23 cellular contexts compared by ENCODE assay signal in genomic region chr1:52502789-52503188, GRCh38. TPM values are rescaled to one million over a fixed set of nuclear protein-coding genes. Genes with fewer than 3 reads are reported as not detected.
DNase-seq lines count a peak whose midpoint lies in the region; ATAC-seq and TF ChIP-seq lines count a peak whose summit lies in the region.
"Had no signal": no experiment of that assay in that cellular context is flagged by ENCODE, and none has a peak within 500 bp of the region (broad histone marks: within the 10 kb centered on the region; RNA-seq: fewer than 3 reads in every experiment).

No MANE protein-coding gene starts in this region.

- peak; percentile 20 for DNase-seq in activated CD4-positive, alpha-beta T cell treated with anti-CD3 and anti-CD28 coated beads for 36 hours
- no peak for DNase-seq in activated CD4-positive, alpha-beta T cell treated with anti-CD3 and anti-CD28 coated beads, Interleukin-2, amount 10 ng/mL, durations not matched to agents 24 days and 14 days
- DNase-seq in COLO668 (lab: John Stamatoyannopoulos, UW; ENCODE audit: unreplicated experiment), result peak; percentile 41
- peak; percentile 22 for DNase-seq in dermis blood vessel endothelial cell
- no peak for DNase-seq in kidney tubule cell (ENCODE audit: low spot score)
- no peak for DNase-seq in NCI-H345 (lab: John Stamatoyannopoulos, UW)
- DNase-seq: activated CD4-positive, alpha-beta T cell treated with anti-CD3 and anti-CD28 coated beads for 1 hour; brain microvascular endothelial cell; CD4-positive, alpha-beta memory T cell; DND-41; effector CD8-positive, alpha-beta T cell; KBM-7; lower lobe of right lung; NCI-H187; NCI-H524; stimulated activated CD4-positive, alpha-beta T cell treated with anti-CD3 and anti-CD28 coated beads, Interleukin-2, amount 100 ng/mL, for 48 hours; stimulated activated naive CD4-positive, alpha-beta T cell treated with Interleukin-2 at 50 U/mL for 16 hours; SW 1271 had no signal

- TF ChIP-seq CTCF in HEK293 (tag by site-specific recombination; IDR thresholded peaks at IDR 0.05), result no peak

- POLR2A ChIA-PET in activated CD4-positive, alpha-beta T cell treated with anti-CD3 and anti-CD28 coated beads for 36 hours (lab: Charles Lee), result interaction anchor here (0.6 kb wide), 1 partner anchor 36 kb away, joined by 3 read pairs; no protein-coding TSS in a partner anchor
- POLR2A ChIA-PET in HEK293 (lab: Yijun Ruan, JAX), result no interaction called here

- H3K9me3 ChIP-seq in HEK293 (ENCODE audit: control insufficient read depth, insufficient read depth, low read depth, low read length), result no peaks in the 10 kb centered on the region
- H3K9me3 ChIP-seq: esophagus muscularis mucosa, lower lobe of right lung, prostate gland, thoracic aorta had no signal

- peaks cover 31% of the 10 kb centered on the region for H3K36me3 Mint-ChIP-seq in activated CD4-positive, alpha-beta T cell treated with anti-CD3 and anti-CD28 coated beads for 36 hours (ENCODE audit: low read depth)
- peaks cover 33% of the 10 kb centered on the region for H3K36me3 Mint-ChIP-seq in activated CD4-positive, alpha-beta T cell treated with anti-CD3 and anti-CD28 coated beads, Interleukin-2, amount 10 ng/mL, durations not matched to agents 24 days and 14 days (ENCODE audit: low read depth)

- no peaks in the 10 kb centered on the region for H3K27me3 Mint-ChIP-seq in activated CD4-positive, alpha-beta T cell treated with anti-CD3 and anti-CD28 coated beads for 36 hours
- H3K27me3 Mint-ChIP-seq in activated CD4-positive, alpha-beta T cell treated with anti-CD3 and anti-CD28 coated beads, Interleukin-2, amount 10 ng/mL, durations not matched to agents 24 days and 14 days, result no peaks in the 10 kb centered on the region
- H3K27me3 Mint-ChIP-seq: CD4-positive, alpha-beta memory T cell had no signal

- no peak overlapping the region for H3K27ac Mint-ChIP-seq in activated CD4-positive, alpha-beta T cell treated with anti-CD3 and anti-CD28 coated beads for 36 hours
- H3K27ac Mint-ChIP-seq in activated CD4-positive, alpha-beta T cell treated with anti-CD3 and anti-CD28 coated beads, Interleukin-2, amount 10 ng/mL, durations not matched to agents 24 days and 14 days, result no peak overlapping the region

- intact Hi-C loops in activated CD4-positive, alpha-beta T cell treated with anti-CD3 and anti-CD28 coated beads for 36 hours (cut with DNase I, micrococcal nuclease), result no loop called here
- intact Hi-C loops in activated CD4-positive, alpha-beta T cell treated with anti-CD3 and anti-CD28 coated beads, Interleukin-2, amount 10 ng/mL, durations not matched to agents 24 days and 14 days (cut with micrococcal nuclease), result no loop called here

- H3K4me1 Mint-ChIP-seq in activated CD4-positive, alpha-beta T cell treated with anti-CD3 and anti-CD28 coated beads for 36 hours, result peaks cover 4% of the 10 kb centered on the region
- peaks cover 9% of the 10 kb centered on the region for H3K4me1 Mint-ChIP-seq in activated CD4-positive, alpha-beta T cell treated with anti-CD3 and anti-CD28 coated beads, Interleukin-2, amount 10 ng/mL, durations not matched to agents 24 days and 14 days

- H3K4me3 ChIP-seq in HEK293 (ENCODE audit: low read depth, low read length), result no peak overlapping the region
- H3K4me3 ChIP-seq: esophagus muscularis mucosa, lower lobe of right lung, prostate gland, thoracic aorta had no signal

- CTCF ChIA-PET in activated CD4-positive, alpha-beta T cell treated with anti-CD3 and anti-CD28 coated beads for 36 hours (lab: Charles Lee), result interaction anchor here (0.7 kb wide), 1 partner anchor 37 kb away, joined by 3 read pairs; no protein-coding TSS in a partner anchor
- CTCF ChIA-PET in HEK293 (lab: Yijun Ruan, JAX), result no interaction called here

- peaks cover 11 to 24% of the 10 kb centered on the region in 2 experiments for H3K36me3 ChIP-seq in HEK293 (ENCODE audit: control insufficient read depth in 2 of 2, insufficient read depth in 1 of 2, low read length in 2 of 2)
- H3K36me3 ChIP-seq: brain microvascular endothelial cell, prostate gland, thoracic aorta had no signal

- no peaks in the 10 kb centered on the region for H3K9me3 Mint-ChIP-seq in activated CD4-positive, alpha-beta T cell treated with anti-CD3 and anti-CD28 coated beads for 36 hours (ENCODE audit: low read depth)
- no peaks in the 10 kb centered on the region for H3K9me3 Mint-ChIP-seq in activated CD4-positive, alpha-beta T cell treated with anti-CD3 and anti-CD28 coated beads, Interleukin-2, amount 10 ng/mL, durations not matched to agents 24 days and 14 days
- H3K9me3 Mint-ChIP-seq: CD4-positive, alpha-beta memory T cell had no signal

- no peaks in the 10 kb centered on the region for H3K4me1 ChIP-seq in HEK293 (ENCODE audit: control insufficient read depth, insufficient read depth, low read length)
- H3K4me1 ChIP-seq: esophagus muscularis mucosa, lower lobe of right lung, prostate gland had no signal

- no peak overlapping the region for H3K27ac ChIP-seq in HEK293 (ENCODE audit: extremely low read depth, low read depth, low read length)
- H3K27ac ChIP-seq: brain microvascular endothelial cell, esophagus muscularis mucosa, lower lobe of right lung, prostate gland, thoracic aorta had no signal

- H3K4me3 Mint-ChIP-seq in activated CD4-positive, alpha-beta T cell treated with anti-CD3 and anti-CD28 coated beads for 36 hours, result no peak overlapping the region
- no peak overlapping the region for H3K4me3 Mint-ChIP-seq in activated CD4-positive, alpha-beta T cell treated with anti-CD3 and anti-CD28 coated beads, Interleukin-2, amount 10 ng/mL, durations not matched to agents 24 days and 14 days
- H3K4me3 Mint-ChIP-seq: CD4-positive, alpha-beta memory T cell had no signal

- ATAC-seq in activated CD4-positive, alpha-beta T cell treated with anti-CD3 and anti-CD28 coated beads for 36 hours, result no peak
- ATAC-seq: lower lobe of right lung, Right ventricle myocardium inferior had no signal

TF ChIP-seq in HEK293, 187 proteins besides CTCF, POLR2A, EP300 and RAD21 (continues in another document):
- no peak for TF ChIP-seq GLIS1 (tag by site-specific recombination; IDR thresholded peaks at IDR 0.05)
- TF ChIP-seq ZNF398 (tag by site-specific recombination; IDR thresholded peaks at IDR 0.05), result peak; percentile 29; the same call in 1 of the 2 replicates
- 0 out of 2 replicates have a peak, but pooled peaks have one; percentile 51 for TF ChIP-seq ZNF561 (tag by site-specific recombination; IDR thresholded peaks at IDR 0.05; ENCODE audit: borderline replicate concordance)
- TF ChIP-seq ZFP69B (tag by site-specific recombination; IDR thresholded peaks at IDR 0.05), result no peak
- TF ChIP-seq ZNF580 (tag by site-specific recombination; IDR thresholded peaks at IDR 0.05), result no peak
- TF ChIP-seq ZNF302 (tag by site-specific recombination; IDR thresholded peaks at IDR 0.05; ENCODE audit: low read depth), result no peak
- TF ChIP-seq ZNF37A (tag by site-specific recombination; IDR thresholded peaks at IDR 0.05), result peak; percentile 61; the same call in 1 of the 2 replicates
- TF ChIP-seq PRDM4 (tag by site-specific recombination; IDR thresholded peaks at IDR 0.05), result no peak
- no peak for TF ChIP-seq SP2 (tag by site-specific recombination; IDR thresholded peaks at IDR 0.05)
- TF ChIP-seq ZFP37 (tag by site-specific recombination; IDR thresholded peaks at IDR 0.05), result no peak
- TF ChIP-seq ZNF274 (IDR thresholded peaks at IDR 0.05; ENCODE audit: low read length), result no peak
- no peak for TF ChIP-seq ZNF274 (tag by site-specific recombination; IDR thresholded peaks at IDR 0.05; ENCODE audit: borderline replicate concordance)
- TF ChIP-seq ZNF174 (tag by site-specific recombination; IDR thresholded peaks at IDR 0.05), result no peak
- TF ChIP-seq ZNF366 (tag by site-specific recombination; conservative IDR thresholded peaks at IDR 0.05), result no peak
- TF ChIP-seq ZBTB21 (tag by site-specific recombination; IDR thresholded peaks at IDR 0.05), result no peak

RNA-seq across cellular contexts. Expression of gene TUT4, which starts 50.1 kb away (rescaled TPM):
- 10 to 100 TPM; 61.6 to 71.7 TPM for total RNA-seq in activated CD4-positive, alpha-beta T cell treated with anti-CD3 and anti-CD28 coated beads for 36 hours
- 57.6 and 61.2 TPM in 2 replicates for total RNA-seq in activated CD4-positive, alpha-beta T cell treated with anti-CD3 and anti-CD28 coated beads, Interleukin-2, amount 10 ng/mL, durations not matched to agents 24 days and 14 days
- 24.8 and 28.3 TPM in 2 replicates for total RNA-seq in dermis blood vessel endothelial cell

Comparison
In these comparisons a context has a peak if more than half of its experiments do, and no peak if none do; other contexts are left out.
1. DNase-seq: peak in activated CD4-positive, alpha-beta T cell treated with anti-CD3 and anti-CD28 coated beads for 36 hours (single experiment), COLO668 (single experiment) and dermis blood vessel endothelial cell (single experiment); none in activated CD4-positive, alpha-beta T cell treated with anti-CD3 and anti-CD28 coated beads, Interleukin-2, amount 10 ng/mL, durations not matched to agents 24 days and 14 days (single experiment), kidney tubule cell (single experiment) and NCI-H345 (single experiment).